In the genomic region with DNA sequence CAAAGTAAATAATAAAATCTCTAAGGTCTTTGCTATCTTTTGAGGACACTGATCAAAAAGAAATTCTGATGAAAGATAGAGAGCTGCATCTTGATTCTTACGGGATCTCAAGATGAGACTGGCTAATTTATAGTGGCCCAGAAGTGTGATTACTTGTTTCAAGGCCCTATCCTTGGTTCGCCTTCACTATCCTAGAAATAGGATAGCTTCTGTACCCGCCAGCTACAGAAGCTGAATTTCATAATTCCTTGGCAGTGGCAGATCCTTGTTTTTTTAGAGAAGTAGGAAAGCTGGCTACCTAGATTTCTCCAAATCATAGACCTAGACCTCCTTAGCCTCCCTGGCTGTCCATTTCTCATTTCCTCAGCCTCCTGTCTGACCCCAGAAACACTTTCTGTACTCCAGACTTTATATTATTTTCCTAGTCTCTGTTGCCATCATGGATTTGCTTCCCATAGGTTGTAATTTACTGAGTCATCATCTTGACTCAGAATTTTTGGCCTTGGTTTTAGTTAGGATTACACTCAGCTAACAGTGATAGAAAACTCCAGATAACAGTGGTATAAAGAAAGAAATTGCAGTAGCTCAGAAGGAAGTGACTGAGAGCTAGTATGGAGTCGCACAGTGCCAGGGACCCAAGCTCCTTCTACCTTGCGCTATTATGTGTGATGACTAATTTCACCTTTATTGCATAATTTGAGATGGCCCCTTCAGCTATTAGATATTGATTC, we compare ENCODE assay signal across 10 cellular contexts. TPM values are rescaled to one million over a fixed set of nuclear protein-coding genes. Genes with fewer than 3 reads are reported as not detected.
DNase-seq lines count a peak whose midpoint lies in the region; ATAC-seq, FAIRE-seq and TF ChIP-seq lines count a peak whose summit lies in the region.
"Had no signal": no experiment of that assay in that cellular context is flagged by ENCODE, and none has a peak within 500 bp of the region (broad histone marks: within the 10 kb centered on the region; RNA-seq: fewer than 3 reads in every experiment).

No MANE protein-coding gene starts in this region.

- intact Hi-C loops in PC-9 (cut with micrococcal nuclease; ENCODE audit: unreplicated experiment): no loop called here

- FAIRE-seq in A549 (lab: Jason Lieb, UNC): no peak
- peak; percentile 94 for FAIRE-seq in H54 (lab: Jason Lieb, UNC)

- DNase-seq in A549 (ENCODE audit: low read depth in 1 of 2, low spot score in 1 of 2): peak in 1 of 2 experiments; percentile 37
- DNase-seq in H54 (ENCODE audit: insufficient read length, low spot score): peak; percentile 11
- DNase-seq in astrocyte of the cerebellum (ENCODE audit: low read depth): peak; percentile 43
- peak; percentile 42 for DNase-seq in kidney glomerular epithelial cell (lab: John Stamatoyannopoulos, UW)
- DNase-seq in PC-9: no peak
- DNase-seq in DMS153 (lab: John Stamatoyannopoulos, UW): no peak
- DNase-seq: naive B cell, NCI-H524 treated with DMSO at 0.1 percent for 48 hours had no signal

- no peaks in the 10 kb centered on the region for H3K27me3 ChIP-seq in PC-9 (ENCODE audit: insufficient read depth, low read depth)

- H3K36me3 ChIP-seq in PC-9 (ENCODE audit: low read depth): no peaks in the 10 kb centered on the region

- in situ Hi-C loops in astrocyte of the cerebellum (cut with HindIII; ENCODE audit: low sequenced_read_pairs): no loop called here

- H4K20me1 ChIP-seq in PC-9 (ENCODE audit: insufficient read depth): 0 out of 2 replicates have a peak, but pooled peaks cover 24% of the 10 kb centered on the region

- no peak overlapping the region for H3K4me3 ChIP-seq in A549
- no peak overlapping the region for H3K4me3 ChIP-seq in astrocyte of the cerebellum (ENCODE audit: low read depth, low read length)
- H3K4me3 ChIP-seq in PC-9: no peak overlapping the region

- H3K79me2 ChIP-seq in PC-9 (ENCODE audit: low read depth): peaks cover 95% of the 10 kb centered on the region

- no peak overlapping the region for H2AFZ ChIP-seq in PC-9

- H3K9me3 ChIP-seq in A549 (no peaks in the 10 kb centered on the region), PC-9 (ENCODE audit: insufficient read depth, low read depth) (no peaks in the 10 kb centered on the region)

- H3K4me2 ChIP-seq in A549 (peak overlapping the region; percentile 44), PC-9 (no peak overlapping the region)

- 80% methylated on average over 5 of the region's 5 CpGs for WGBS in A549 (ENCODE audit: missing lambda C conversion rate)

- H3K9me2 ChIP-seq in PC-9 (ENCODE audit: insufficient read depth): no peaks in the 10 kb centered on the region

- H3K4me1 ChIP-seq in A549 (peaks cover 18% of the 10 kb centered on the region), PC-9 (replicated peaks; ENCODE audit: insufficient read depth) (no peaks in the 10 kb centered on the region)

- H3K27ac ChIP-seq in A549 (peak overlapping the region in 1 of 2 experiments; percentile 70; a peak in 4 of 6 replicates), PC-9 (no peak overlapping the region)

- no TSS peak for BruUV-seq in PC-9 (replicated peaks; lab: Mats Ljungman, UMichigan)

- no peak for TF ChIP-seq CTCF in A549 (IDR thresholded peaks at IDR 0.05)
- TF ChIP-seq CTCF in astrocyte of the cerebellum (IDR thresholded peaks at IDR 0.05; ENCODE audit: low read depth, low read length, missing control alignments): no peak
- TF ChIP-seq CTCF in PC-9 (conservative IDR thresholded peaks at IDR 0.05): no peak

- TF ChIP-seq POLR2A in A549 (IDR thresholded peaks at IDR 0.05; ENCODE audit: low read length) (no peak), H54 (IDR thresholded peaks at IDR 0.05; ENCODE audit: low read depth, low read length) (no peak)

- CTCF ChIA-PET in A549 (lab: Yijun Ruan, JAX) (interaction anchor here (1.0 to 1.6 kb wide), 3 partner anchors 11 to 101 kb away, joined by 3 to 5 read pairs (median 5); partner anchors contain the start of gene PHF3), PC-9 (lab: Charles Lee) (no interaction called here)

- POLR2A ChIA-PET in A549 (lab: Yijun Ruan, JAX): interaction anchor here (1.4 kb wide), 1 partner anchor 27 kb away, joined by 8 read pairs; the partner anchor contains the start of gene PHF3
- POLR2A ChIA-PET in PC-9 (lab: Charles Lee; ENCODE audit: unreplicated experiment): interaction anchor here (0.5 to 0.6 kb wide), 2 partner anchors 16 to 61 kb away, joined by 4 read pairs; no protein-coding TSS in a partner anchor

- TF ChIP-seq RAD21 in A549 (conservative IDR thresholded peaks at IDR 0.05 in 1 of 2, IDR thresholded peaks at IDR 0.05 in 1 of 2): no peak

- TF ChIP-seq EP300 in A549 (IDR thresholded peaks at IDR 0.05): no peak

- peak; percentile 83 to 84 for ATAC-seq in A549
- no peak for ATAC-seq in GM19455 (IDR thresholded peaks at IDR 0.05; ENCODE audit: unreplicated experiment)
- ATAC-seq in GM18520 (IDR thresholded peaks at IDR 0.05; ENCODE audit: unreplicated experiment): no peak

- no peaks in the 10 kb centered on the region for H3F3A ChIP-seq in PC-9 (ENCODE audit: insufficient read depth, low read depth)

TF ChIP-seq in A549, 52 proteins besides CTCF, POLR2A, EP300 and RAD21:
- TF ChIP-seq FOSL2 (IDR thresholded peaks at IDR 0.05) (0 out of 2 replicates have a peak, but pooled peaks have one; percentile 18), FOSL2 (CRISPR knock-in tag; IDR thresholded peaks at IDR 0.05) (no peak; the same call in 1 of the 2 replicates), HOXB13 (CRISPR knock-in tag; IDR thresholded peaks at IDR 0.05; ENCODE audit: low read depth) (no peak), MAFK (IDR thresholded peaks at IDR 0.05; ENCODE audit: partially characterized antibody) (peak; percentile 88)
TF ChIP-seq in A549: peak in this region for 2.

RNA-seq across cellular contexts. Expression of gene PHF3, which starts 27.7 kb away (rescaled TPM):
- polyA plus RNA-seq in A549 (2011; rRNA removed) (19.5 and 28.4 TPM in 2 replicates), A549 (2017; fragmentation: RNase III; extraction: RNeasy Plus Mini Kit Qiagen cat#74134 plus additional on column Dnase treatment) (13.1 to 13.9 TPM (median 13.7 TPM) in 3 replicates)
- polyA plus RNA-seq in A549 (2012; cell fraction: cytosol; rRNA removed): 2.7 and 2.8 TPM in 2 replicates
- 2.7 and 2.8 TPM in 2 replicates for polyA plus RNA-seq in A549 (2012; cell fraction: nucleus; rRNA removed)
- 18.1 and 18.2 TPM in 2 replicates for polyA minus RNA-seq in A549 (2011; rRNA and poly(A)+ RNA removed)
- total RNA-seq in PC-9 (2021): 59.8 and 67.1 TPM in 2 replicates

Comparison
In these comparisons a context has a peak if more than half of its experiments do, and no peak if none do; other contexts are left out.
1. ATAC-seq: peak in A549 (2 of 2); none in GM19455 (single experiment) and GM18520 (single experiment).
2. DNase-seq: peak in H54 (single experiment), astrocyte of the cerebellum (single experiment) and kidney glomerular epithelial cell (single experiment); none in PC-9 (0 of 2) and DMS153 (single experiment).